In the genomic region with DNA sequence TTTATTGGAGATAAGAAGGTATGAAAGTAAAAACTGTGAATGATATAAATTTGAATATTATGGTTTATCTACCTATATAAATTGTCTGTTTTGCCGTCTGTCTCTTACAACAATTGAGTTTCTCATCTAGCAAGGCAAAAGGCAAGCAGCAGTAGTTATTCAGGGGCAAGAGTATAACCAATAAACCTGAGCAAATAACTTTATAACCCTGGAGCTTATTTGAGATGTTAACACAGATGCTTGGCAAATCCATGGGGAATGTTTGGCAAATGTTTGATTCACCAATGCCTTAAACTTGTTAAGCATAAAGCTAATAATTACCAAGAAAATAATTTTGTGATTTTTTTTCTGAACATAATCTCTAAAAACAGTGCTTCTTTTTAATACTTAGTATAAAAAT, we compare ENCODE assay signal across 27 cellular contexts.
"Had no signal": no experiment of that assay in that cellular context is flagged by ENCODE, and none has a peak within 500 bp of the region (broad histone marks: within the 10 kb centered on the region; RNA-seq: fewer than 3 reads in every experiment).

No MANE protein-coding gene starts in this region.

- FAIRE-seq: endometrium, keratinocyte, small intestine had no signal

- H3K4me1 ChIP-seq: esophagus squamous epithelium, heart right ventricle, right lobe of liver, suprapubic skin, upper lobe of right lung, uterus had no signal

- DNase-seq: cortex of kidney; effector memory CD8-positive, alpha-beta T cell; erythroblast; esophagus squamous epithelium; foreskin melanocyte; glutamatergic neuron; heart right ventricle; hippocampal formation; immature natural killer cell; naive B cell; retina; right lobe of liver; small intestine; stimulated activated CD4-positive, alpha-beta T cell treated with anti-CD3 and anti-CD28 coated beads, Interleukin-15, amount 100 ng/mL, for 24 hours; stimulated activated CD4-positive, alpha-beta T cell treated with anti-CD3 and anti-CD28 coated beads, Interleukin-4, amount 100 ng/mL, for 1 hour; stimulated activated CD8-positive, alpha-beta memory T cell treated with anti-CD3 and anti-CD28 coated beads, Interleukin-4, amount 100 ng/mL, for 48 hours; stimulated activated naive CD4-positive, alpha-beta T cell; stimulated activated naive CD8-positive, alpha-beta T cell treated with anti-CD3 and anti-CD28 coated beads, Interleukin-15, amount 100 ng/mL, for 72 hours; transverse colon; upper lobe of right lung; uterus had no signal

- H3K27me3 ChIP-seq: transverse colon, uterus had no signal

- H3K4me3 ChIP-seq: esophagus squamous epithelium, heart right ventricle, lung, right lobe of liver, suprapubic skin, transverse colon, upper lobe of right lung, uterus had no signal

- H3K36me3 ChIP-seq: esophagus squamous epithelium, heart right ventricle, right lobe of liver, suprapubic skin, transverse colon, upper lobe of right lung, uterus had no signal

- H3K27ac ChIP-seq: esophagus squamous epithelium, heart right ventricle, right lobe of liver, suprapubic skin, transverse colon, upper lobe of right lung, uterus had no signal

- ATAC-seq: effector memory CD8-positive, alpha-beta T cell; heart right ventricle; left lobe of liver; natural killer cell treated with Interleukin-12 subunit alpha and Interleukin-12 subunit beta and Interleukin-15 and Interleukin-18, amount 100 ng/mL, for 72 hours; right lobe of liver; stimulated activated naive CD8-positive, alpha-beta T cell treated with anti-CD3 and anti-CD28 coated beads, Interleukin-15, amount 100 ng/mL, for 72 hours; upper lobe of right lung had no signal

- H3K9me3 ChIP-seq: esophagus squamous epithelium, heart right ventricle, right lobe of liver, suprapubic skin, transverse colon, upper lobe of right lung, uterus had no signal
